8 cellular contexts compared by ENCODE assay signal in the genomic region with DNA sequence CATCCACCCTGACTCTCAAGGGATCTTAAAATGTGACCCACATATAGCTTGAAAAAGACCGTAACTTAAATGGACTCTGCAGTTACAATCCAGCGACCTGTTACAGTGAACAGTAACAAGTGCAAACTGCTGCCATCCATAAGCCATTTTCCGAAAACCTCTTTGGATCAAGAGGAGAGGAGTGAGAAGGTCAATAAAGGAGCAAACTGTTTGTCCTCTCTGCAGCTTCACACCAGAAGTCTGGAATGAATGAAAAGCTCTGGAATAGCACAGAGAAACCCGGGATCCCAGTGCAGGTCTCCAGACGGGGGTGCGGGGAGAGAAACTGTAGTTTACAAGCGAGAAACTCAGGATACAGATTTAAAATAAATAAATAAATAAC. TPM values are rescaled to one million over a fixed set of nuclear protein-coding genes. Genes with fewer than 3 reads are reported as not detected.
DNase-seq lines count a peak whose midpoint lies in the region; ATAC-seq and TF ChIP-seq lines count a peak whose summit lies in the region.

No MANE protein-coding gene starts in this region.

- no peaks in the 10 kb centered on the region for H3K9me3 ChIP-seq in BE2C
- no peaks in the 10 kb centered on the region for H3K9me3 ChIP-seq in iPS-15b (ENCODE audit: control insufficient read depth, insufficient read depth, low read length)
- no peaks in the 10 kb centered on the region for H3K9me3 ChIP-seq in skeletal muscle tissue (ENCODE audit: control insufficient read depth in 3 of 3, low read length in 3 of 3)

- H3K27ac ChIP-seq in skeletal muscle tissue (ENCODE audit: low read depth, low read length), result no peak overlapping the region

- DNase-seq in BE2C (no peak), HT-29 (ENCODE audit: low spot score) (peak; percentile 41), NCI-H1930 (lab: John Stamatoyannopoulos, UW) (no peak), NCI-H510A (lab: John Stamatoyannopoulos, UW) (no peak)

- H3K27me3 Mint-ChIP-seq in activated T-helper 17 cell treated with anti-CD3 and anti-CD28 coated beads, Interleukin-2, amount 50 U/mL, for 72 hours, result no peaks in the 10 kb centered on the region

- peaks cover 12% of the 10 kb centered on the region for H3K4me1 Mint-ChIP-seq in activated T-helper 17 cell treated with anti-CD3 and anti-CD28 coated beads, Interleukin-2, amount 50 U/mL, for 72 hours

- H3K27ac Mint-ChIP-seq in activated T-helper 17 cell treated with anti-CD3 and anti-CD28 coated beads, Interleukin-2, amount 50 U/mL, for 72 hours, result peak overlapping the region; percentile 97

- H3K4me3 Mint-ChIP-seq in activated T-helper 17 cell treated with anti-CD3 and anti-CD28 coated beads, Interleukin-2, amount 50 U/mL, for 72 hours, result peak overlapping the region; percentile 95

- H3K36me3 ChIP-seq in BE2C (peaks cover 8% of the 10 kb centered on the region), iPS-15b (ENCODE audit: control insufficient read depth, insufficient read depth, low read length) (no peaks in the 10 kb centered on the region), skeletal muscle tissue (ENCODE audit: control insufficient read depth in 3 of 3, insufficient read depth in 3 of 3, low read length in 3 of 3) (peaks cover 0 to 7% (median 3%) of the 10 kb centered on the region in 3 donors)

- H3K4me3 ChIP-seq in BE2C (ENCODE audit: low read depth, low read length) (peak overlapping the region; percentile 79), iPS-15b (ENCODE audit: low read depth, low read length) (peak overlapping the region; percentile 55), skeletal muscle tissue (ENCODE audit: low read length in 3 of 3) (peak overlapping the region; percentile 83 to 90 (median 84))

- H3K9ac ChIP-seq in iPS-15b (ENCODE audit: low read depth, low read length) (no peak overlapping the region), skeletal muscle tissue (ENCODE audit: low read depth in 1 of 3, low read length in 3 of 3) (peak overlapping the region; percentile 67 to 85 (median 76))

- no peaks in the 10 kb centered on the region for H3K9me3 Mint-ChIP-seq in activated T-helper 17 cell treated with anti-CD3 and anti-CD28 coated beads, Interleukin-2, amount 50 U/mL, for 72 hours

- ATAC-seq in activated T-helper 17 cell treated with anti-CD3 and anti-CD28 coated beads, Interleukin-2, amount 50 U/mL, for 72 hours (replicated peaks), result no peak
- no peak for ATAC-seq in GM21423 (IDR thresholded peaks at IDR 0.05; ENCODE audit: unreplicated experiment)

- TF ChIP-seq CTCF in BE2C (IDR thresholded peaks at IDR 0.05; ENCODE audit: low read depth, low read length), result no peak

- H3K36me3 Mint-ChIP-seq in activated T-helper 17 cell treated with anti-CD3 and anti-CD28 coated beads, Interleukin-2, amount 50 U/mL, for 72 hours (ENCODE audit: low read depth), result peaks cover 29% of the 10 kb centered on the region

- H3K27me3 ChIP-seq in BE2C (no peaks in the 10 kb centered on the region), iPS-15b (ENCODE audit: control insufficient read depth, insufficient read depth, low read length) (peaks cover 10% of the 10 kb centered on the region), skeletal muscle tissue (ENCODE audit: control insufficient read depth in 3 of 3, insufficient read depth in 3 of 3, low read length in 3 of 3) (no peaks in the 10 kb centered on the region)

- H3K4me1 ChIP-seq in BE2C (no peaks in the 10 kb centered on the region; the same call in 1 of the 2 replicates), iPS-15b (ENCODE audit: control insufficient read depth, insufficient read depth, low read length) (no peaks in the 10 kb centered on the region), skeletal muscle tissue (ENCODE audit: control insufficient read depth in 3 of 3, insufficient read depth in 3 of 3, low read length in 3 of 3) (peaks cover 0 to 9% (median 3%) of the 10 kb centered on the region in 3 donors)

RNA-seq across cellular contexts. Expression of gene ZDHHC21, which starts 0.7 kb away (rescaled TPM):
- polyA plus RNA-seq in BE2C (2012; ENCODE audit: insufficient read depth, insufficient read length, low read depth), result 1.8 TPM
- 5.2 and 6.1 TPM in 2 replicates for total RNA-seq in HT-29 (2014; rRNA removed; shearing (Covaris generic))
- 10 to 100 TPM in 1 of 2 donors, 1 to 10 TPM in 1; 6.6 to 11.2 TPM for total RNA-seq in activated T-helper 17 cell treated with anti-CD3 and anti-CD28 coated beads, Interleukin-2, amount 50 U/mL, for 72 hours
- total RNA-seq in skeletal muscle tissue, result 24.5 TPM

RNA-seq across cellular contexts. Expression of gene CER1, which starts 30.0 kb away (rescaled TPM):
- not detected for polyA plus RNA-seq in BE2C (2012; ENCODE audit: insufficient read depth, insufficient read length, low read depth)
- not detected in 2 replicates for total RNA-seq in HT-29 (2014; rRNA removed; shearing (Covaris generic))
- not detected for total RNA-seq in activated T-helper 17 cell treated with anti-CD3 and anti-CD28 coated beads, Interleukin-2, amount 50 U/mL, for 72 hours
- total RNA-seq in skeletal muscle tissue, result not detected
